Comparison of ENCODE assay signal across 12 cellular contexts in genomic region chr11:69442012-69442806, GRCh38. TPM values are rescaled to one million over a fixed set of nuclear protein-coding genes. Genes with fewer than 3 reads are reported as not detected.
DNase-seq lines count a peak whose midpoint lies in the region; ATAC-seq and TF ChIP-seq lines count a peak whose summit lies in the region.
"Had no signal": no experiment of that assay in that cellular context is flagged by ENCODE, and none has a peak within 500 bp of the region (broad histone marks: within the 10 kb centered on the region; RNA-seq: fewer than 3 reads in every experiment).

No MANE protein-coding gene starts in this region.

- POLR2A ChIA-PET in WTC11 (lab: Charles Lee), result interaction anchor here (0.7 to 2.3 kb wide), 2 partner anchors 194 to 196 kb away, joined by 3 to 12 read pairs; no protein-coding TSS in a partner anchor

- no peak overlapping the region for H3K4me3 Mint-ChIP-seq in T-helper 2 cell treated with Interferon-gamma antibody and Interleukin-4, amounts not matched to agents 5 μg/mL and 100 μg/mL, for 36 hours
- H3K4me3 Mint-ChIP-seq in WTC11, result no peak overlapping the region

- H3K79me2 ChIP-seq in MM.1S (ENCODE audit: low read length), result no peaks in the 10 kb centered on the region

- H3K9me2 ChIP-seq in MM.1S (replicated peaks; ENCODE audit: insufficient read depth, low read length), result no peaks in the 10 kb centered on the region

- peaks cover 0 to 11% (median 0%) of the 10 kb centered on the region in 5 donors for H3K27me3 ChIP-seq in subcutaneous abdominal adipose tissue (ENCODE audit: control insufficient read depth in 5 of 5, insufficient read depth in 4 of 5, low read length in 5 of 5)
- peaks cover 60% of the 10 kb centered on the region for H3K27me3 ChIP-seq in MM.1S (replicated peaks; ENCODE audit: insufficient read depth, low read length)

- H3K4me2 ChIP-seq in MM.1S (ENCODE audit: low read depth, low read length), result no peak overlapping the region
- H3K4me2 ChIP-seq: KMS-11 had no signal

- H3K9me3 ChIP-seq in subcutaneous abdominal adipose tissue (ENCODE audit: control insufficient read depth in 5 of 5, low read length in 5 of 5) (no peaks in the 10 kb centered on the region), MM.1S (replicated peaks; ENCODE audit: insufficient read depth, low read length) (no peaks in the 10 kb centered on the region)
- H3K9me3 ChIP-seq: neutrophil had no signal

- no peaks in the 10 kb centered on the region for H3F3A ChIP-seq in MM.1S (ENCODE audit: insufficient read depth, low read length)

- CTCF ChIA-PET in WTC11 (lab: Charles Lee), result interaction anchor here (0.7 to 2.3 kb wide), 3 partner anchors 149 to 1570 kb away, joined by 3 to 13 read pairs (median 3); no protein-coding TSS in a partner anchor

- H3K27ac Mint-ChIP-seq in T-helper 2 cell treated with Interferon-gamma antibody and Interleukin-4, amounts not matched to agents 5 μg/mL and 100 μg/mL, for 36 hours, result no peak overlapping the region
- peak overlapping the region; percentile 57; the same call in 1 of the 2 replicates for H3K27ac Mint-ChIP-seq in WTC11

- peaks cover 2% of the 10 kb centered on the region for H3K27me3 Mint-ChIP-seq in T-helper 2 cell treated with Interferon-gamma antibody and Interleukin-4, amounts not matched to agents 5 μg/mL and 100 μg/mL, for 36 hours (ENCODE audit: low read depth)
- peaks cover 8% of the 10 kb centered on the region for H3K27me3 Mint-ChIP-seq in WTC11 (ENCODE audit: low read depth)

- H3K36me3 ChIP-seq in subcutaneous abdominal adipose tissue (ENCODE audit: control insufficient read depth in 5 of 5, insufficient read depth in 5 of 5, low read length in 5 of 5) (no peaks in the 10 kb centered on the region), MM.1S (replicated peaks; ENCODE audit: insufficient read depth, low read length) (no peaks in the 10 kb centered on the region)
- H3K36me3 ChIP-seq: neutrophil had no signal

- no peak overlapping the region for H2AFZ ChIP-seq in MM.1S (ENCODE audit: low read length)

- no peaks in the 10 kb centered on the region for H3K9me3 Mint-ChIP-seq in T-helper 2 cell treated with Interferon-gamma antibody and Interleukin-4, amounts not matched to agents 5 μg/mL and 100 μg/mL, for 36 hours
- peaks cover 3% of the 10 kb centered on the region; the same call in 1 of the 2 replicates for H3K9me3 Mint-ChIP-seq in WTC11

- H3K9ac ChIP-seq in subcutaneous abdominal adipose tissue (ENCODE audit: low read length in 5 of 5) (no peak overlapping the region), MM.1S (ENCODE audit: low read length) (no peak overlapping the region)
- H3K9ac ChIP-seq: KMS-11 had no signal

- H3K27ac ChIP-seq in subcutaneous abdominal adipose tissue (ENCODE audit: low read depth, low read length), result peak overlapping the region; percentile 72
- H3K27ac ChIP-seq in MM.1S (ENCODE audit: low read length), result no peak overlapping the region
- H3K27ac ChIP-seq: KMS-11, neutrophil had no signal

- no peaks in the 10 kb centered on the region for H4K20me1 ChIP-seq in MM.1S (ENCODE audit: insufficient read depth, low read length)

- H3K4me1 Mint-ChIP-seq in T-helper 2 cell treated with Interferon-gamma antibody and Interleukin-4, amounts not matched to agents 5 μg/mL and 100 μg/mL, for 36 hours (ENCODE audit: low read depth), result peaks cover 7% of the 10 kb centered on the region
- H3K4me1 Mint-ChIP-seq in WTC11, result peaks cover 51% of the 10 kb centered on the region

- no peak for ATAC-seq in WTC11
- ATAC-seq in GM21390 (IDR thresholded peaks at IDR 0.05; ENCODE audit: unreplicated experiment), result no peak
- no peak for ATAC-seq in HG03521 (IDR thresholded peaks at IDR 0.05; ENCODE audit: unreplicated experiment)

- H3K4me3 ChIP-seq in subcutaneous abdominal adipose tissue (ENCODE audit: low read depth in 1 of 5, low read length in 5 of 5), result no peak overlapping the region
- H3K4me3 ChIP-seq in MM.1S (ENCODE audit: low read length), result no peak overlapping the region

- peaks cover 12 to 44% (median 34%) of the 10 kb centered on the region in 5 donors for H3K4me1 ChIP-seq in subcutaneous abdominal adipose tissue (ENCODE audit: control insufficient read depth in 5 of 5, insufficient read depth in 5 of 5, low read length in 5 of 5)
- H3K4me1 ChIP-seq in MM.1S (ENCODE audit: low read length), result peaks cover 8% of the 10 kb centered on the region; the same call in 1 of the 2 replicates

- no peaks in the 10 kb centered on the region for H3K36me3 Mint-ChIP-seq in T-helper 2 cell treated with Interferon-gamma antibody and Interleukin-4, amounts not matched to agents 5 μg/mL and 100 μg/mL, for 36 hours (ENCODE audit: low read depth)
- H3K36me3 Mint-ChIP-seq in WTC11, result no peaks in the 10 kb centered on the region

- peak; percentile 7 for DNase-seq in T-helper 2 cell treated with Interferon-gamma antibody and Interleukin-4, amounts not matched to agents 5 μg/mL and 100 μg/mL, for 36 hours (ENCODE audit: low spot score)
- DNase-seq in T-helper 2 cell, result no peak
- DNase-seq in WTC11 (ENCODE audit: low spot score), result no peak
- DNase-seq in islet precursor cell, result peak; percentile 85
- DNase-seq in MM.1S, result no peak
- DNase-seq: NCI-H69 had no signal

- TF ChIP-seq CTCF in WTC11 (IDR thresholded peaks at IDR 0.05) (no peak), MM.1S (IDR thresholded peaks at IDR 0.05; ENCODE audit: low read length) (no peak)

TF ChIP-seq in WTC11, 78 proteins besides CTCF, POLR2A, EP300 and RAD21:
- 0 out of 2 replicates have a peak, but pooled peaks have one; percentile 32 for TF ChIP-seq TP53 (CRISPR knock-in tag; IDR thresholded peaks at IDR 0.05)
- TF ChIP-seq ZNF532 (CRISPR knock-in tag; IDR thresholded peaks at IDR 0.05; ENCODE audit: borderline replicate concordance), result no peak

RNA-seq across cellular contexts. Expression of gene LINC01488, which starts 39.3 kb away (rescaled TPM):
- total RNA-seq in WTC11 (2021), result not detected in 3 replicates
- total RNA-seq: frontal cortex had no signal

Comparison
In these comparisons a context has a peak if more than half of its experiments do, and no peak if none do; other contexts are left out.
1. DNase-seq: peak in T-helper 2 cell treated with Interferon-gamma antibody and Interleukin-4, amounts not matched to agents 5 μg/mL and 100 μg/mL, for 36 hours (single experiment) and islet precursor cell (single experiment); none in T-helper 2 cell (0 of 5), WTC11 (single experiment) and MM.1S (single experiment).